Comparison of ENCODE assay signal across 14 cellular contexts in genomic region chr13:110305001-110305400, GRCh38. TPM values are rescaled to one million over a fixed set of nuclear protein-coding genes. Genes with fewer than 3 reads are reported as not detected.
DNase-seq lines count a peak whose midpoint lies in the region; ATAC-seq, FAIRE-seq and TF ChIP-seq lines count a peak whose summit lies in the region.
"Had no signal": no experiment of that assay in that cellular context is flagged by ENCODE, and none has a peak within 500 bp of the region (broad histone marks: within the 10 kb centered on the region; RNA-seq: fewer than 3 reads in every experiment).

No MANE protein-coding gene starts in this region.

- no peak for DNase-seq in A549 (ENCODE audit: low read depth in 1 of 2, low spot score in 1 of 2)
- no peak for DNase-seq in progenitor cell of endocrine pancreas (ENCODE audit: low spot score, unreplicated experiment)
- DNase-seq in stimulated activated naive CD8-positive, alpha-beta T cell treated with anti-CD3 and anti-CD28 coated beads, Interleukin-15, amount 100 ng/mL, for 72 hours: no peak
- DNase-seq in superior temporal gyrus (ENCODE audit: extremely low spot score): no peak
- no peak for DNase-seq in activated naive CD8-positive, alpha-beta T cell treated with anti-CD3 and anti-CD28 coated beads for 36 hours
- no peak for DNase-seq in NCI-H526 (lab: John Stamatoyannopoulos, UW)
- DNase-seq: activated CD8-positive, alpha-beta T cell treated with anti-CD3 and anti-CD28 coated beads, Interleukin-2, amount 10 ng/mL, durations not matched to agents 7 days and 5 days; AML-193; erythroblast; left colon; retina; T-helper 2 cell had no signal

- peak overlapping the region; percentile 75 for H3K4me3 Mint-ChIP-seq in progenitor cell of endocrine pancreas (ENCODE audit: low read depth)
- no peak overlapping the region for H3K4me3 Mint-ChIP-seq in stimulated activated naive CD8-positive, alpha-beta T cell treated with anti-CD3 and anti-CD28 coated beads, Interleukin-15, amount 100 ng/mL, for 72 hours
- no peak overlapping the region for H3K4me3 Mint-ChIP-seq in activated naive CD8-positive, alpha-beta T cell treated with anti-CD3 and anti-CD28 coated beads for 36 hours
- H3K4me3 Mint-ChIP-seq: activated CD8-positive, alpha-beta T cell treated with anti-CD3 and anti-CD28 coated beads, Interleukin-2, amount 10 ng/mL, durations not matched to agents 7 days and 5 days had no signal

- H3K27ac Mint-ChIP-seq in progenitor cell of endocrine pancreas: no peak overlapping the region
- H3K27ac Mint-ChIP-seq in stimulated activated naive CD8-positive, alpha-beta T cell treated with anti-CD3 and anti-CD28 coated beads, Interleukin-15, amount 100 ng/mL, for 72 hours: no peak overlapping the region
- H3K27ac Mint-ChIP-seq in activated naive CD8-positive, alpha-beta T cell treated with anti-CD3 and anti-CD28 coated beads for 36 hours: no peak overlapping the region
- H3K27ac Mint-ChIP-seq: activated CD8-positive, alpha-beta T cell treated with anti-CD3 and anti-CD28 coated beads, Interleukin-2, amount 10 ng/mL, durations not matched to agents 7 days and 5 days had no signal

- no peaks in the 10 kb centered on the region for H3K9me3 Mint-ChIP-seq in progenitor cell of endocrine pancreas (ENCODE audit: low read depth)
- no peaks in the 10 kb centered on the region for H3K9me3 Mint-ChIP-seq in stimulated activated naive CD8-positive, alpha-beta T cell treated with anti-CD3 and anti-CD28 coated beads, Interleukin-15, amount 100 ng/mL, for 72 hours
- no peaks in the 10 kb centered on the region for H3K9me3 Mint-ChIP-seq in activated naive CD8-positive, alpha-beta T cell treated with anti-CD3 and anti-CD28 coated beads for 36 hours

- H3K9me3 ChIP-seq in A549 (no peaks in the 10 kb centered on the region), gastroesophageal sphincter (no peaks in the 10 kb centered on the region)

- POLR2A ChIA-PET in A549 (lab: Yijun Ruan, JAX): interaction anchor here (1.1 kb wide), 1 partner anchor 408 kb away, joined by 3 read pairs; no protein-coding TSS in a partner anchor

- H3K4me3 ChIP-seq in A549 (peak overlapping the region; percentile 92; the same call in 2 of the 3 replicates), WI38 (ENCODE audit: low read depth, low read length) (peak overlapping the region; percentile 91), gastroesophageal sphincter (peak overlapping the region; percentile 89 to 98)

- TF ChIP-seq POLR2A in A549 (IDR thresholded peaks at IDR 0.05; ENCODE audit: low read length) (no peak), gastroesophageal sphincter (IDR thresholded peaks at IDR 0.05) (no peak)

- H3K27ac ChIP-seq in A549: peak overlapping the region in 1 of 2 experiments; percentile 97; a peak in 2 of 6 replicates
- peak overlapping the region; percentile 95 to 99 (median 98) for H3K27ac ChIP-seq in gastroesophageal sphincter

- TF ChIP-seq CTCF in A549 (IDR thresholded peaks at IDR 0.05) (no peak), WI38 (IDR thresholded peaks at IDR 0.05; ENCODE audit: low read depth, low read length) (no peak), gastroesophageal sphincter (IDR thresholded peaks at IDR 0.05) (no peak), progenitor cell of endocrine pancreas (IDR thresholded peaks at IDR 0.05; ENCODE audit: unreplicated experiment) (no peak)

- peaks cover 50% of the 10 kb centered on the region for H3K27me3 Mint-ChIP-seq in progenitor cell of endocrine pancreas
- H3K27me3 Mint-ChIP-seq in stimulated activated naive CD8-positive, alpha-beta T cell treated with anti-CD3 and anti-CD28 coated beads, Interleukin-15, amount 100 ng/mL, for 72 hours: peaks cover 90% of the 10 kb centered on the region
- peaks cover 88% of the 10 kb centered on the region for H3K27me3 Mint-ChIP-seq in activated naive CD8-positive, alpha-beta T cell treated with anti-CD3 and anti-CD28 coated beads for 36 hours

- no peaks in the 10 kb centered on the region for H3K27me3 ChIP-seq in gastroesophageal sphincter

- no peaks in the 10 kb centered on the region for H3K36me3 ChIP-seq in gastroesophageal sphincter

- TF ChIP-seq RAD21 in A549 (conservative IDR thresholded peaks at IDR 0.05 in 1 of 2, IDR thresholded peaks at IDR 0.05 in 1 of 2): no peak

- TF ChIP-seq EP300 in A549 (IDR thresholded peaks at IDR 0.05): no peak
- TF ChIP-seq EP300 in gastroesophageal sphincter (IDR thresholded peaks at IDR 0.05): no peak

- CTCF ChIA-PET in A549 (lab: Yijun Ruan, JAX): interaction anchor here (2.0 to 2.5 kb wide), 3 partner anchors 9 to 58 kb away, joined by 6 to 7 read pairs (median 6); no protein-coding TSS in a partner anchor

- no peak for FAIRE-seq in A549 (lab: Jason Lieb, UNC)

- WGBS in A549 (ENCODE audit: missing lambda C conversion rate): 75% methylated on average over 4 of the region's 4 CpGs
- WGBS in gastroesophageal sphincter (ENCODE audit: low coverage in 1 of 2), 2 donors: 19 to 22% methylated on average over 4 of the region's 4 CpGs

- peaks cover 9% of the 10 kb centered on the region for H3K36me3 Mint-ChIP-seq in progenitor cell of endocrine pancreas (ENCODE audit: insufficient read depth)
- H3K36me3 Mint-ChIP-seq in activated naive CD8-positive, alpha-beta T cell treated with anti-CD3 and anti-CD28 coated beads for 36 hours: no peaks in the 10 kb centered on the region

- ATAC-seq in A549: no peak
- no peak for ATAC-seq in gastroesophageal sphincter
- ATAC-seq in stimulated activated naive CD8-positive, alpha-beta T cell treated with anti-CD3 and anti-CD28 coated beads, Interleukin-15, amount 100 ng/mL, for 72 hours: no peak
- ATAC-seq: activated CD8-positive, alpha-beta T cell treated with anti-CD3 and anti-CD28 coated beads, Interleukin-2, amount 10 ng/mL, durations not matched to agents 7 days and 5 days; left colon had no signal

- peaks cover 38% of the 10 kb centered on the region for H3K4me1 Mint-ChIP-seq in progenitor cell of endocrine pancreas (ENCODE audit: low read depth)
- H3K4me1 Mint-ChIP-seq in stimulated activated naive CD8-positive, alpha-beta T cell treated with anti-CD3 and anti-CD28 coated beads, Interleukin-15, amount 100 ng/mL, for 72 hours: peaks cover 18% of the 10 kb centered on the region
- peaks cover 6% of the 10 kb centered on the region for H3K4me1 Mint-ChIP-seq in activated naive CD8-positive, alpha-beta T cell treated with anti-CD3 and anti-CD28 coated beads for 36 hours

- peak overlapping the region; percentile 78 for H3K4me2 ChIP-seq in A549

- H3K4me1 ChIP-seq in A549 (peaks cover 44% of the 10 kb centered on the region), gastroesophageal sphincter (peaks cover 16 to 66% (median 20%) of the 10 kb centered on the region in 3 donors)

TF ChIP-seq in A549, 52 proteins besides CTCF, POLR2A, EP300 and RAD21:
- TF ChIP-seq HOXB5 (CRISPR knock-in tag; IDR thresholded peaks at IDR 0.05): no peak
- TF ChIP-seq HEYL (CRISPR knock-in tag; IDR thresholded peaks at IDR 0.05): no peak
- no peak for TF ChIP-seq CEBPB (IDR thresholded peaks at IDR 0.05)
- no peak for TF ChIP-seq MAX (IDR thresholded peaks at IDR 0.05)
- no peak for TF ChIP-seq TP53 (CRISPR knock-in tag; IDR thresholded peaks at IDR 0.05)
- TF ChIP-seq CBX8 (IDR thresholded peaks at IDR 0.05): no peak
- TF ChIP-seq HOXA7 (CRISPR knock-in tag; IDR thresholded peaks at IDR 0.05): no peak
- TF ChIP-seq HOXB13 (CRISPR knock-in tag; IDR thresholded peaks at IDR 0.05; ENCODE audit: low read depth): no peak
- TF ChIP-seq JUN (IDR thresholded peaks at IDR 0.05): no peak
- no peak for TF ChIP-seq TFCP2L1 (CRISPR knock-in tag; IDR thresholded peaks at IDR 0.05)
- TF ChIP-seq CHD4 (IDR thresholded peaks at IDR 0.05; ENCODE audit: borderline replicate concordance): no peak
- TF ChIP-seq ZFP36 (IDR thresholded peaks at IDR 0.05; ENCODE audit: borderline replicate concordance, partially characterized antibody): no peak
- no peak for TF ChIP-seq BHLHE40 (IDR thresholded peaks at IDR 0.05; ENCODE audit: low read depth, low read length)
- TF ChIP-seq ATOH8 (CRISPR knock-in tag; IDR thresholded peaks at IDR 0.05; ENCODE audit: low read depth): no peak
- TF ChIP-seq MAZ (IDR thresholded peaks at IDR 0.05; ENCODE audit: borderline replicate concordance, low read depth, low read length): no peak
- TF ChIP-seq FOXS1 (CRISPR knock-in tag; IDR thresholded peaks at IDR 0.05): no peak
- no peak for TF ChIP-seq RFX5 (IDR thresholded peaks at IDR 0.05)
- no peak for TF ChIP-seq MAFK (IDR thresholded peaks at IDR 0.05; ENCODE audit: partially characterized antibody)

RNA-seq across cellular contexts. Expression of gene COL4A1, which starts 2.0 kb away (rescaled TPM):
- 23.8 and 24.3 TPM in 2 replicates for polyA plus RNA-seq in A549 (2011; rRNA removed)
- 12.5 and 16.6 TPM in 2 replicates for polyA plus RNA-seq in A549 (2012; cell fraction: cytosol; rRNA removed)
- polyA plus RNA-seq in A549 (2012; cell fraction: nucleus; rRNA removed): 47.7 and 57.6 TPM in 2 replicates
- polyA plus RNA-seq in A549 (2017; fragmentation: RNase III; extraction: RNeasy Plus Mini Kit Qiagen cat#74134 plus additional on column Dnase treatment): 70.9 to 71.4 TPM (median 71.3 TPM) in 3 replicates
- 32.9 and 42.4 TPM in 2 replicates for polyA minus RNA-seq in A549 (2011; rRNA and poly(A)+ RNA removed)
- 100 to 1,000 TPM; 278 to 618 (median 440) TPM for total RNA-seq in gastroesophageal sphincter
- 81.3 and 90.8 TPM in 2 replicates for total RNA-seq in progenitor cell of endocrine pancreas
- not detected for total RNA-seq in activated naive CD8-positive, alpha-beta T cell treated with anti-CD3 and anti-CD28 coated beads for 36 hours
- total RNA-seq: activated CD8-positive, alpha-beta T cell treated with anti-CD3 and anti-CD28 coated beads, Interleukin-2, amount 10 ng/mL, durations not matched to agents 7 days and 5 days had no signal

RNA-seq across cellular contexts. Expression of gene COL4A2, which starts 2.1 kb away (rescaled TPM):
- polyA plus RNA-seq in A549 (2011; rRNA removed) (36.2 and 46.9 TPM in 2 replicates), A549 (2017; fragmentation: RNase III; extraction: RNeasy Plus Mini Kit Qiagen cat#74134 plus additional on column Dnase treatment) (112 to 122 TPM (median 119 TPM) in 3 replicates)
- polyA plus RNA-seq in A549 (2012; cell fraction: cytosol; rRNA removed): 54.3 and 88.3 TPM in 2 replicates
- 415 and 541 TPM in 2 replicates for polyA plus RNA-seq in A549 (2012; cell fraction: nucleus; rRNA removed)
- polyA minus RNA-seq in A549 (2011; rRNA and poly(A)+ RNA removed): 56.5 and 110 TPM in 2 replicates
- total RNA-seq in gastroesophageal sphincter (100 to 1,000 TPM; 478 to 945 (median 543) TPM), progenitor cell of endocrine pancreas (120 and 121 TPM in 2 replicates)
- total RNA-seq in activated naive CD8-positive, alpha-beta T cell treated with anti-CD3 and anti-CD28 coated beads for 36 hours: not detected
- total RNA-seq: activated CD8-positive, alpha-beta T cell treated with anti-CD3 and anti-CD28 coated beads, Interleukin-2, amount 10 ng/mL, durations not matched to agents 7 days and 5 days had no signal

Comparison
In these comparisons a context has a peak if more than half of its experiments do, and no peak if none do; other contexts are left out.
1. RNA of gene COL4A1, which starts 2.0 kb away (total RNA-seq): 278 to 618 TPM in gastroesophageal sphincter and 81.3 to 90.8 TPM in progenitor cell of endocrine pancreas; not detected in activated naive CD8-positive, alpha-beta T cell treated with anti-CD3 and anti-CD28 coated beads for 36 hours; every median in the first group is over 10 times any median in the second.
2. RNA of gene COL4A2, which starts 2.1 kb away (total RNA-seq): 478 to 945 TPM in gastroesophageal sphincter and 120 to 121 TPM in progenitor cell of endocrine pancreas; not detected in activated naive CD8-positive, alpha-beta T cell treated with anti-CD3 and anti-CD28 coated beads for 36 hours; every median in the first group is over 100 times any median in the second.
3. Peak in every context shown above with its lines, with median percentiles within 50 percentile points of each other: H3K4me3 ChIP-seq.